ENCODE assay signal across 11 cellular contexts in the genomic region with DNA sequence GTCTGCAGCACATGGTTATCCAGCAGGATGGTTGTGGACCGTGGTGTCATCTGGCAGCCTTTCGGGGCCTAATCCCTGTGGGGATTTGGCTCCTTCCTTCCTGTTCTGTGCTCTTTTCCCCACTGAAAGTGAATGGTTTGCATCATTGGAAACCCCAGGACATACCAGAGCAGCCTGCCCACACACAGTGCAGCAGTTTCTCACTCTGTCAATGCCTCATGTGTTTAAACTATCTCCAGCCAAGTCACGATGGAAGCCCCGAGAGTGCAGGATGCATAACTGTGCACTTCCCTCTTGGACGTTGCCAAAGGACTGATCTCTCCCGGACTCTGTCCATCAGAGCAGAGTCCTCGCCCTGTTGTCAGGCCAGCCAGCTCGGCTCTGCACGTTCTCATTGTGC. TPM values are rescaled to one million over a fixed set of nuclear protein-coding genes. Genes with fewer than 3 reads are reported as not detected.
A peak's percentile ranks its signal among the peaks of the same experiment; 100 is the strongest.
DNase-seq lines count a peak whose midpoint lies in the region; ATAC-seq and TF ChIP-seq lines count a peak whose summit lies in the region.
"Had no signal": no experiment of that assay in that cellular context is flagged by ENCODE, and none has a peak within 500 bp of the region (broad histone marks: within the 10 kb centered on the region; RNA-seq: fewer than 3 reads in every experiment).

No MANE protein-coding gene starts in this region.

- no CpG with 5 or more reads among the region's 9 CpGs for WGBS in neuronal stem cell (ENCODE audit: extremely low coverage in 2 of 2, insufficient read length in 2 of 2, insufficient replicate concordance in 1 of 2), 2 donors

- DNase-seq in AG08395 (ENCODE audit: low spot score) (peak; percentile 90), MV-4-11 (lab: John Stamatoyannopoulos, UW) (peak; percentile 68), fibroblast of the conjunctiva (ENCODE audit: low read depth) (peak; percentile 86), neuronal stem cell (ENCODE audit: low spot score) (no peak), HPDE6-E6E7 (ENCODE audit: extremely low spot score) (no peak), neural progenitor cell (ENCODE audit: low spot score) (no peak)
- DNase-seq: naive B cell, NCI-H187 had no signal

- no peak overlapping the region for H3K27ac Mint-ChIP-seq in neural progenitor cell
- H3K27ac Mint-ChIP-seq: activated naive CD8-positive, alpha-beta T cell had no signal

- no peaks in the 10 kb centered on the region for H3K79me1 ChIP-seq in neuronal stem cell (ENCODE audit: low read depth, low read length)

- no peak overlapping the region for H3K4ac ChIP-seq in neuronal stem cell (ENCODE audit: low read length)

- H3K27me3 ChIP-seq in neuronal stem cell (ENCODE audit: control insufficient read depth in 3 of 3, insufficient read depth in 3 of 3, low read depth in 1 of 3, low read length in 3 of 3), result no peaks in the 10 kb centered on the region
- H3K27me3 ChIP-seq in neural progenitor cell, result no peaks in the 10 kb centered on the region

- no peak for TF ChIP-seq CTCF in neural progenitor cell (IDR thresholded peaks at IDR 0.05)

- peak overlapping the region; percentile 78 for H3K14ac ChIP-seq in neuronal stem cell (ENCODE audit: low read length)

- H3K23ac ChIP-seq in neuronal stem cell (ENCODE audit: low read depth, low read length, poor library complexity), result no peak overlapping the region

- H4K20me1 ChIP-seq in neural progenitor cell (ENCODE audit: low read depth), result no peaks in the 10 kb centered on the region

- no peaks in the 10 kb centered on the region for H3K9me3 Mint-ChIP-seq in neural progenitor cell
- H3K9me3 Mint-ChIP-seq: naive B cell had no signal

- H3K4me1 ChIP-seq in neuronal stem cell (ENCODE audit: control insufficient read depth in 2 of 2, insufficient read depth in 1 of 2, low read depth in 1 of 2, low read length in 2 of 2) (peaks cover 0 to 3% of the 10 kb centered on the region in 2 donors), neural progenitor cell (no peaks in the 10 kb centered on the region)

- H3K27me3 Mint-ChIP-seq in neural progenitor cell (ENCODE audit: insufficient read depth, low read depth), result no peaks in the 10 kb centered on the region
- H3K27me3 Mint-ChIP-seq: activated naive CD8-positive, alpha-beta T cell; naive B cell had no signal

- no peak overlapping the region for H4K8ac ChIP-seq in neuronal stem cell (ENCODE audit: low read depth, low read length)

- H2AK5ac ChIP-seq in neuronal stem cell (ENCODE audit: low read depth, low read length), result no peak overlapping the region

- peaks cover 14% of the 10 kb centered on the region for H3K36me3 Mint-ChIP-seq in neural progenitor cell

- H3K4me3 Mint-ChIP-seq in neural progenitor cell, result no peak overlapping the region
- H3K4me3 Mint-ChIP-seq: activated naive CD8-positive, alpha-beta T cell; naive B cell had no signal

- no peak overlapping the region for H4K91ac ChIP-seq in neuronal stem cell (ENCODE audit: low read depth, low read length, poor library complexity)

- no peak overlapping the region for H2BK15ac ChIP-seq in neuronal stem cell (ENCODE audit: low read length)

- H3K36me3 ChIP-seq in neuronal stem cell (replicated peaks in 1 of 2; ENCODE audit: control insufficient read depth in 2 of 2, insufficient read depth in 2 of 2, low read length in 2 of 2) (peaks cover 2 to 66% of the 10 kb centered on the region in 2 donors), neural progenitor cell (no peaks in the 10 kb centered on the region)

- H3K4me1 Mint-ChIP-seq in neural progenitor cell, result peaks cover under 1% of the 10 kb centered on the region

- peaks cover 0 to 2% of the 10 kb centered on the region in 2 donors for H3K9me3 ChIP-seq in neuronal stem cell (replicated peaks in 1 of 2; ENCODE audit: control insufficient read depth in 2 of 2, insufficient read depth in 1 of 2, low read depth in 1 of 2, low read length in 2 of 2)
- no peaks in the 10 kb centered on the region for H3K9me3 ChIP-seq in neural progenitor cell (ENCODE audit: low read depth)

- H2BK5ac ChIP-seq in neuronal stem cell (ENCODE audit: low read length), result no peak overlapping the region

- ATAC-seq in GM19328 (IDR thresholded peaks at IDR 0.05; ENCODE audit: unreplicated experiment), result no peak
- ATAC-seq in HG03175 (IDR thresholded peaks at IDR 0.05; ENCODE audit: unreplicated experiment), result no peak

- no peak overlapping the region for H2BK12ac ChIP-seq in neuronal stem cell (ENCODE audit: low read length)

- H3K4me3 ChIP-seq in neuronal stem cell (ENCODE audit: low read length in 2 of 2) (no peak overlapping the region), neural progenitor cell (no peak overlapping the region)

- no peaks in the 10 kb centered on the region for H3F3A ChIP-seq in neural progenitor cell (ENCODE audit: low read depth)

- no peak overlapping the region for H2BK120ac ChIP-seq in neuronal stem cell (ENCODE audit: low read depth, low read length)

- H2AFZ ChIP-seq in neuronal stem cell (ENCODE audit: low read length), result no peak overlapping the region
- no peak overlapping the region for H2AFZ ChIP-seq in neural progenitor cell (replicated peaks)

- no peak overlapping the region for H3K4me2 ChIP-seq in neuronal stem cell (ENCODE audit: insufficient read depth, low read length, poor library complexity, severe bottlenecking)
- no peak overlapping the region for H3K4me2 ChIP-seq in neural progenitor cell

- no peak overlapping the region for H3K9ac ChIP-seq in neuronal stem cell (ENCODE audit: low read depth, low read length, poor library complexity)
- no peak overlapping the region for H3K9ac ChIP-seq in neural progenitor cell

- no peak overlapping the region for H3K18ac ChIP-seq in neuronal stem cell (ENCODE audit: low read length)

- no peaks in the 10 kb centered on the region for H3K79me2 ChIP-seq in neural progenitor cell (ENCODE audit: low read depth)

- H3K27ac ChIP-seq in neuronal stem cell (replicated peaks; ENCODE audit: low read length) (no peak overlapping the region), neural progenitor cell (no peak overlapping the region)

RNA-seq across cellular contexts. Expression of gene AMN, which starts 29.0 kb away (rescaled TPM):
- polyA plus RNA-seq in neuronal stem cell (2013, experiment 1 of 2), result 0.46 TPM
- 0.28 TPM for polyA plus RNA-seq in neuronal stem cell (2013, experiment 2 of 2)
- 0.28 TPM in 1 of 2 replicates, not detected in the other for total RNA-seq in neural progenitor cell (ENCODE audit: low replicate concordance)

Comparison
In these comparisons a context has a peak if more than half of its experiments do, and no peak if none do; other contexts are left out.
1. DNase-seq: peak in AG08395 (single experiment), MV-4-11 (single experiment) and fibroblast of the conjunctiva (single experiment); none in neuronal stem cell (single experiment), HPDE6-E6E7 (single experiment) and neural progenitor cell (single experiment).